In genomic region chr11:18105086-18105801, GRCh38 we compare ENCODE assay signal across 8 cellular contexts. TPM values are rescaled to one million over a fixed set of nuclear protein-coding genes. Genes with fewer than 3 reads are reported as not detected.
DNase-seq lines count a peak whose midpoint lies in the region; ATAC-seq and TF ChIP-seq lines count a peak whose summit lies in the region.

No MANE protein-coding gene starts in this region.

- peak overlapping the region; percentile 98 for H2AFZ ChIP-seq in ACC112 (ENCODE audit: low read length, unreplicated experiment)

- DNase-seq in body of pancreas, result no peak
- DNase-seq in mucosa of descending colon, result no peak
- DNase-seq in Ammon's horn (ENCODE audit: low spot score), result no peak
- DNase-seq in UCSD-AML1 (lab: John Stamatoyannopoulos, UW; ENCODE audit: unreplicated experiment), result no peak
- no peak for DNase-seq in GF-D8 (lab: John Stamatoyannopoulos, UW)

- peaks cover 9% of the 10 kb centered on the region; the same call in 1 of the 2 replicates for H3K27me3 ChIP-seq in ACC112 (ENCODE audit: insufficient read depth, low read length)
- no peaks in the 10 kb centered on the region for H3K27me3 ChIP-seq in body of pancreas

- no peak for TF ChIP-seq POLR2A in body of pancreas (IDR thresholded peaks at IDR 0.05)

- POLR2A ChIA-PET in HEK293 (lab: Yijun Ruan, JAX), result interaction anchor here (0.6 to 1.2 kb wide), 8 partner anchors 10 to 677 kb away, joined by 3 to 5 read pairs (median 3); partner anchors contain the start of genes SERGEF, SPTY2D1 and TMEM86A

- H3K9me3 ChIP-seq in HEK293 (ENCODE audit: control insufficient read depth, insufficient read depth, low read depth, low read length), result no peaks in the 10 kb centered on the region
- no peaks in the 10 kb centered on the region for H3K9me3 ChIP-seq in body of pancreas
- no peaks in the 10 kb centered on the region for H3K9me3 ChIP-seq in mucosa of descending colon

- peak overlapping the region; percentile 98 for H3K4me3 ChIP-seq in ACC112 (ENCODE audit: low read depth, low read length)
- H3K4me3 ChIP-seq in HEK293 (ENCODE audit: low read depth, low read length), result peak overlapping the region; percentile 100
- H3K4me3 ChIP-seq in body of pancreas, result peak overlapping the region; percentile 96 to 97
- peak overlapping the region; percentile 68 for H3K4me3 ChIP-seq in mucosa of descending colon

- H3K4me1 ChIP-seq in ACC112 (ENCODE audit: control insufficient read depth, insufficient read depth, low read length, unreplicated experiment) (peaks cover 14% of the 10 kb centered on the region), HEK293 (ENCODE audit: control insufficient read depth, insufficient read depth, low read length) (no peaks in the 10 kb centered on the region), body of pancreas (peaks cover 19% of the 10 kb centered on the region), mucosa of descending colon (ENCODE audit: low read depth) (peaks cover 11% of the 10 kb centered on the region)

- H3K36me3 ChIP-seq in ACC112 (ENCODE audit: insufficient read depth, low read length) (peaks cover 7% of the 10 kb centered on the region; the same call in 1 of the 2 replicates), HEK293 (ENCODE audit: control insufficient read depth in 2 of 2, insufficient read depth in 1 of 2, low read length in 2 of 2) (peaks cover 5 to 36% of the 10 kb centered on the region in 2 experiments), body of pancreas (replicated peaks in 1 of 2; ENCODE audit: insufficient read depth in 1 of 2, low read depth in 2 of 2) (peaks cover 0 to 2% of the 10 kb centered on the region in 2 donors), mucosa of descending colon (ENCODE audit: low read depth) (no peaks in the 10 kb centered on the region)

- peaks cover 25% of the 10 kb centered on the region for H3K79me2 ChIP-seq in ACC112 (ENCODE audit: control insufficient read depth, insufficient read depth, low read length, unreplicated experiment)

- intact Hi-C loops in body of pancreas (cut with DNase I), result no loop called here
- intact Hi-C loops in mucosa of descending colon (cut with DNase I, micrococcal nuclease), result no loop called here

- no peak for TF ChIP-seq CTCF in HEK293 (tag by site-specific recombination; IDR thresholded peaks at IDR 0.05)
- no peak for TF ChIP-seq CTCF in body of pancreas (IDR thresholded peaks at IDR 0.05)
- no peak for TF ChIP-seq CTCF in mucosa of descending colon (IDR thresholded peaks at IDR 0.05)

- CTCF ChIA-PET in HEK293 (lab: Yijun Ruan, JAX), result interaction anchor here (0.6 to 3.3 kb wide), 13 partner anchors 10 to 1883 kb away, joined by 3 to 33 read pairs (median 5); partner anchors contain the start of gene KCNC1

- no peak overlapping the region for H3K27ac ChIP-seq in ACC112 (ENCODE audit: low read depth, low read length)
- peak overlapping the region; percentile 39; the same call in 1 of the 2 replicates for H3K27ac ChIP-seq in HEK293 (ENCODE audit: extremely low read depth, low read depth, low read length)
- H3K27ac ChIP-seq in body of pancreas, result peak overlapping the region in 3 of 4 donors; percentile 31 to 59 (median 48)

- ATAC-seq in body of pancreas (no peak), mucosa of descending colon (no peak), GM18511 (IDR thresholded peaks at IDR 0.05; ENCODE audit: unreplicated experiment) (no peak)

- WGBS in body of pancreas, 2 donors, result 19 to 22% methylated on average over 28 to 29 of the region's 29 CpGs

TF ChIP-seq in HEK293, 187 proteins besides CTCF, POLR2A, EP300 and RAD21:
- TF ChIP-seq, protein P1, sequence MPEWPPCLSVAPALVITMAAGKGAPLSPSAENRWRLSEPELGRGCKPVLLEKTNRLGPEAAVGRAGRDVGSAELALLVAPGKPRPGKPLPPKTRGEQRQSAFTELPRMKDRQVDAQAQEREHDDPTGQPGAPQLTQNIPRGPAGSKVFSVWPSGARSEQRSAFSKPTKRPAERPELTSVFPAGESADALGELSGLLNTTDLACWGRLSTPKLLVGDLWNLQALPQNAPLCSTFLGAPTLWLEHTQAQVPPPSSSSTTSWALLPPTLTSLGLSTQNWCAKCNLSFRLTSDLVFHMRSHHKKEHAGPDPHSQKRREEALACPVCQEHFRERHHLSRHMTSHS (tag by site-specific recombination; IDR thresholded peaks at IDR 0.05), result no peak
- TF ChIP-seq ZNF558 (tag by site-specific recombination; IDR thresholded peaks at IDR 0.05), result no peak
- TF ChIP-seq SETDB1 (IDR thresholded peaks at IDR 0.05; ENCODE audit: insufficient read length, low read length), result no peak
- no peak for TF ChIP-seq ZNF394 (tag by site-specific recombination; IDR thresholded peaks at IDR 0.05; ENCODE audit: borderline replicate concordance)
- no peak for TF ChIP-seq ZNF830 (tag by site-specific recombination; IDR thresholded peaks at IDR 0.05; ENCODE audit: low read depth)
- TF ChIP-seq KLF7 (tag by site-specific recombination; IDR thresholded peaks at IDR 0.05; ENCODE audit: borderline replicate concordance), result no peak
- TF ChIP-seq ZFP37 (tag by site-specific recombination; IDR thresholded peaks at IDR 0.05), result no peak
- TF ChIP-seq, protein P2, sequence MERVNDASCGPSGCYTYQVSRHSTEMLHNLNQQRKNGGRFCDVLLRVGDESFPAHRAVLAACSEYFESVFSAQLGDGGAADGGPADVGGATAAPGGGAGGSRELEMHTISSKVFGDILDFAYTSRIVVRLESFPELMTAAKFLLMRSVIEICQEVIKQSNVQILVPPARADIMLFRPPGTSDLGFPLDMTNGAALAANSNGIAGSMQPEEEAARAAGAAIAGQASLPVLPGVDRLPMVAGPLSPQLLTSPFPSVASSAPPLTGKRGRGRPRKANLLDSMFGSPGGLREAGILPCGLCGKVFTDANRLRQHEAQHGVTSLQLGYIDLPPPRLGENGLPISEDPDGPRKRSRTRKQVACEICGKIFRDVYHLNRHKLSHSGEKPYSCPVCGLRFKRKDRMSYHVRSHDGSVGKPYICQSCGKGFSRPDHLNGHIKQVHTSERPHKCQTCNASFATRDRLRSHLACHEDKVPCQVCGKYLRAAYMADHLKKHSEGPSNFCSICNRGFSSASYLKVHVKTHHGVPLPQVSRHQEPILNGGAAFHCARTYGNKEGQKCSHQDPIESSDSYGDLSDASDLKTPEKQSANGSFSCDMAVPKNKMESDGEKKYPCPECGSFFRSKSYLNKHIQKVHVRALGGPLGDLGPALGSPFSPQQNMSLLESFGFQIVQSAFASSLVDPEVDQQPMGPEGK (tag by site-specific recombination; IDR thresholded peaks at IDR 0.05), result no peak
- TF ChIP-seq KLF16 (tag by site-specific recombination; IDR thresholded peaks at IDR 0.05), result no peak
- no peak for TF ChIP-seq ZNF621 (tag by site-specific recombination; IDR thresholded peaks at IDR 0.05)
TF ChIP-seq in HEK293: peak in this region for 0.

RNA-seq across cellular contexts. Expression of gene SAAL1, which starts 0.6 kb away (rescaled TPM):
- total RNA-seq in body of pancreas, result 10 to 100 TPM; 14.8 to 45.8 TPM
- total RNA-seq in mucosa of descending colon, result 10 to 100 TPM; 11.3 to 13.4 (median 11.6) TPM

RNA-seq across cellular contexts. Expression of gene MRGPRX3, which starts 27.1 kb away (rescaled TPM):
- total RNA-seq in body of pancreas (not detected), mucosa of descending colon (under 1 TPM in 1 of 3 donors, not detected in 2; 0.17 TPM)

RNA-seq across cellular contexts. Expression of gene TPH1, which starts 59.2 kb away (rescaled TPM):
- total RNA-seq in body of pancreas, result under 1 TPM in 1 of 2 donors, not detected in 1; 0.52 TPM
- 10 to 100 TPM in 2 of 3 donors, 1 to 10 TPM in 1; 1.4 to 12.8 (median 10.7) TPM for total RNA-seq in mucosa of descending colon
